1 cellular context compared by ENCODE assay signal in genomic region chr12:1377117-1377516, GRCh38.
TF ChIP-seq lines count a peak whose summit lies in the region.

No MANE protein-coding gene starts in this region.

TF ChIP-seq in HepG2, 621 proteins besides CTCF, POLR2A, EP300 and RAD21 (continued from another document):
- TF ChIP-seq, protein P1, sequence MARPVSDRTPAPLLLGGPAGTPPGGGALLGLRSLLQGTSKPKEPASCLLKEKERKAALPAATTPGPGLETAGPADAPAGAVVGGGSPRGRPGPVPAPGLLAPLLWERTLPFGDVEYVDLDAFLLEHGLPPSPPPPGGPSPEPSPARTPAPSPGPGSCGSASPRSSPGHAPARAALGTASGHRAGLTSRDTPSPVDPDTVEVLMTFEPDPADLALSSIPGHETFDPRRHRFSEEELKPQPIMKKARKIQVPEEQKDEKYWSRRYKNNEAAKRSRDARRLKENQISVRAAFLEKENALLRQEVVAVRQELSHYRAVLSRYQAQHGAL (CRISPR knock-in tag; IDR thresholded peaks at IDR 0.05; ENCODE audit: not compliant biosample characterization): no peak
TF ChIP-seq in HepG2: peak in this region for 0.
